In the genomic region with DNA sequence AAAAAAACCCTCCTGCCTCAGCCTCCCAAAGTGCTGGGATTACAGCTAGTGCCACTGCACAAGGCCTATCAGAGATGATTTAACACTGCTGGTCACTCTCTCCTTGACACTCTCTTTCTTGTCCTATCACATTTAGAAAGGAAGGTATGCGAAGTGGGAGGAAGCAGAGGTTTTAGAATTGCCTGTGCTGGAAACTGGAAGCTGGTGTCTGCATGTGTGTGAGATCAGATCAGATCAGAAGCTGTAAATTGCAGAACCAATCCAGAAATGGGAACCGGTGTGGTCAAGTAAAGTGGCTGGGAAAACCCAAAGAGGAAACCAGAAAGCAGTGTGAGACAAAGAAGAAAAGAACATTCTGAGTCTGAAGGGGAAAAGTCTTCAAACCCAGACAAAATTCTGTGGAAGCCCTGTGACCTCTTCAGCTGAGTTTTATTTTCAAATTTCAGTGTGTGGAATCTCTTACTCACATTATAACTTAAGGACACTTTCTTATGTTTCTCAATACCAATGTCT, we compare ENCODE assay signal across 1 cellular context.
TF ChIP-seq lines count a peak whose summit lies in the region.

No MANE protein-coding gene starts in this region.

TF ChIP-seq in H1, 55 proteins besides CTCF, POLR2A, EP300 and RAD21:
- TF ChIP-seq YY1 (IDR thresholded peaks at IDR 0.05; ENCODE audit: low read depth, low read length) (no peak), CHD1 (IDR thresholded peaks at IDR 0.05; ENCODE audit: low read depth, low read length) (no peak), POU5F1 (IDR thresholded peaks at IDR 0.05; ENCODE audit: low read depth, low read length) (no peak), MAX (IDR thresholded peaks at IDR 0.05) (no peak), PHF8 (conservative IDR thresholded peaks at IDR 0.05; ENCODE audit: low read depth, low read length) (no peak), TCF12 (IDR thresholded peaks at IDR 0.05; ENCODE audit: low read depth, low read length) (no peak), HDAC2 (IDR thresholded peaks at IDR 0.05; ENCODE audit: borderline replicate concordance in 1 of 2, low read depth in 2 of 2, low read length in 2 of 2) (no peak), BCL11A (IDR thresholded peaks at IDR 0.05; ENCODE audit: low read depth in 2 of 2, low read length in 2 of 2) (no peak), CBX5 (IDR thresholded peaks at IDR 0.05; ENCODE audit: low read depth, low read length) (no peak), NANOG (IDR thresholded peaks at IDR 0.05; ENCODE audit: insufficient read depth, low read depth, low read length, poor library complexity, severe bottlenecking) (no peak), GABPA (IDR thresholded peaks at IDR 0.05; ENCODE audit: borderline replicate concordance, insufficient read depth, low read length) (no peak), SP4 (IDR thresholded peaks at IDR 0.05; ENCODE audit: low read length) (no peak), ATF3 (IDR thresholded peaks at IDR 0.05; ENCODE audit: insufficient read depth, low read depth, low read length) (no peak), CEBPB (IDR thresholded peaks at IDR 0.05; ENCODE audit: low read depth, low read length) (no peak)
- TF ChIP-seq, protein P1, sequence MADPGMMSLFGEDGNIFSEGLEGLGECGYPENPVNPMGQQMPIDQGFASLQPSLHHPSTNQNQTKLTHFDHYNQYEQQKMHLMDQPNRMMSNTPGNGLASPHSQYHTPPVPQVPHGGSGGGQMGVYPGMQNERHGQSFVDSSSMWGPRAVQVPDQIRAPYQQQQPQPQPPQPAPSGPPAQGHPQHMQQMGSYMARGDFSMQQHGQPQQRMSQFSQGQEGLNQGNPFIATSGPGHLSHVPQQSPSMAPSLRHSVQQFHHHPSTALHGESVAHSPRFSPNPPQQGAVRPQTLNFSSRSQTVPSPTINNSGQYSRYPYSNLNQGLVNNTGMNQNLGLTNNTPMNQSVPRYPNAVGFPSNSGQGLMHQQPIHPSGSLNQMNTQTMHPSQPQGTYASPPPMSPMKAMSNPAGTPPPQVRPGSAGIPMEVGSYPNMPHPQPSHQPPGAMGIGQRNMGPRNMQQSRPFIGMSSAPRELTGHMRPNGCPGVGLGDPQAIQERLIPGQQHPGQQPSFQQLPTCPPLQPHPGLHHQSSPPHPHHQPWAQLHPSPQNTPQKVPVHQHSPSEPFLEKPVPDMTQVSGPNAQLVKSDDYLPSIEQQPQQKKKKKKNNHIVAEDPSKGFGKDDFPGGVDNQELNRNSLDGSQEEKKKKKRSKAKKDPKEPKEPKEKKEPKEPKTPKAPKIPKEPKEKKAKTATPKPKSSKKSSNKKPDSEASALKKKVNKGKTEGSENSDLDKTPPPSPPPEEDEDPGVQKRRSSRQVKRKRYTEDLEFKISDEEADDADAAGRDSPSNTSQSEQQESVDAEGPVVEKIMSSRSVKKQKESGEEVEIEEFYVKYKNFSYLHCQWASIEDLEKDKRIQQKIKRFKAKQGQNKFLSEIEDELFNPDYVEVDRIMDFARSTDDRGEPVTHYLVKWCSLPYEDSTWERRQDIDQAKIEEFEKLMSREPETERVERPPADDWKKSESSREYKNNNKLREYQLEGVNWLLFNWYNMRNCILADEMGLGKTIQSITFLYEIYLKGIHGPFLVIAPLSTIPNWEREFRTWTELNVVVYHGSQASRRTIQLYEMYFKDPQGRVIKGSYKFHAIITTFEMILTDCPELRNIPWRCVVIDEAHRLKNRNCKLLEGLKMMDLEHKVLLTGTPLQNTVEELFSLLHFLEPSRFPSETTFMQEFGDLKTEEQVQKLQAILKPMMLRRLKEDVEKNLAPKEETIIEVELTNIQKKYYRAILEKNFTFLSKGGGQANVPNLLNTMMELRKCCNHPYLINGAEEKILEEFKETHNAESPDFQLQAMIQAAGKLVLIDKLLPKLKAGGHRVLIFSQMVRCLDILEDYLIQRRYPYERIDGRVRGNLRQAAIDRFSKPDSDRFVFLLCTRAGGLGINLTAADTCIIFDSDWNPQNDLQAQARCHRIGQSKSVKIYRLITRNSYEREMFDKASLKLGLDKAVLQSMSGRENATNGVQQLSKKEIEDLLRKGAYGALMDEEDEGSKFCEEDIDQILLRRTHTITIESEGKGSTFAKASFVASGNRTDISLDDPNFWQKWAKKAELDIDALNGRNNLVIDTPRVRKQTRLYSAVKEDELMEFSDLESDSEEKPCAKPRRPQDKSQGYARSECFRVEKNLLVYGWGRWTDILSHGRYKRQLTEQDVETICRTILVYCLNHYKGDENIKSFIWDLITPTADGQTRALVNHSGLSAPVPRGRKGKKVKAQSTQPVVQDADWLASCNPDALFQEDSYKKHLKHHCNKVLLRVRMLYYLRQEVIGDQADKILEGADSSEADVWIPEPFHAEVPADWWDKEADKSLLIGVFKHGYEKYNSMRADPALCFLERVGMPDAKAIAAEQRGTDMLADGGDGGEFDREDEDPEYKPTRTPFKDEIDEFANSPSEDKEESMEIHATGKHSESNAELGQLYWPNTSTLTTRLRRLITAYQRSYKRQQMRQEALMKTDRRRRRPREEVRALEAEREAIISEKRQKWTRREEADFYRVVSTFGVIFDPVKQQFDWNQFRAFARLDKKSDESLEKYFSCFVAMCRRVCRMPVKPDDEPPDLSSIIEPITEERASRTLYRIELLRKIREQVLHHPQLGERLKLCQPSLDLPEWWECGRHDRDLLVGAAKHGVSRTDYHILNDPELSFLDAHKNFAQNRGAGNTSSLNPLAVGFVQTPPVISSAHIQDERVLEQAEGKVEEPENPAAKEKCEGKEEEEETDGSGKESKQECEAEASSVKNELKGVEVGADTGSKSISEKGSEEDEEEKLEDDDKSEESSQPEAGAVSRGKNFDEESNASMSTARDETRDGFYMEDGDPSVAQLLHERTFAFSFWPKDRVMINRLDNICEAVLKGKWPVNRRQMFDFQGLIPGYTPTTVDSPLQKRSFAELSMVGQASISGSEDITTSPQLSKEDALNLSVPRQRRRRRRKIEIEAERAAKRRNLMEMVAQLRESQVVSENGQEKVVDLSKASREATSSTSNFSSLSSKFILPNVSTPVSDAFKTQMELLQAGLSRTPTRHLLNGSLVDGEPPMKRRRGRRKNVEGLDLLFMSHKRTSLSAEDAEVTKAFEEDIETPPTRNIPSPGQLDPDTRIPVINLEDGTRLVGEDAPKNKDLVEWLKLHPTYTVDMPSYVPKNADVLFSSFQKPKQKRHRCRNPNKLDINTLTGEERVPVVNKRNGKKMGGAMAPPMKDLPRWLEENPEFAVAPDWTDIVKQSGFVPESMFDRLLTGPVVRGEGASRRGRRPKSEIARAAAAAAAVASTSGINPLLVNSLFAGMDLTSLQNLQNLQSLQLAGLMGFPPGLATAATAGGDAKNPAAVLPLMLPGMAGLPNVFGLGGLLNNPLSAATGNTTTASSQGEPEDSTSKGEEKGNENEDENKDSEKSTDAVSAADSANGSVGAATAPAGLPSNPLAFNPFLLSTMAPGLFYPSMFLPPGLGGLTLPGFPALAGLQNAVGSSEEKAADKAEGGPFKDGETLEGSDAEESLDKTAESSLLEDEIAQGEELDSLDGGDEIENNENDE (IDR thresholded peaks at IDR 0.05; ENCODE audit: insufficient replicate concordance, low read length): no peak
